ENCODE assay signal across 8 cellular contexts in genomic region chr11:14499178-14499559, GRCh38. TPM values are rescaled to one million over a fixed set of nuclear protein-coding genes. Genes with fewer than 3 reads are reported as not detected.
DNase-seq lines count a peak whose midpoint lies in the region; ATAC-seq, FAIRE-seq and TF ChIP-seq lines count a peak whose summit lies in the region.

No MANE protein-coding gene starts in this region.

- peaks cover 34% of the 10 kb centered on the region for H3K79me2 ChIP-seq in HepG2 (ENCODE audit: insufficient read depth, low read length)

- no peaks in the 10 kb centered on the region for H3K27me3 Mint-ChIP-seq in T-helper 17 cell

- no peak for TF ChIP-seq POLR2A in HepG2 (IDR thresholded peaks at IDR 0.05; ENCODE audit: insufficient read depth in 1 of 2, low read depth in 2 of 2, low read length in 2 of 2)

- H3K27me3 ChIP-seq in HepG2 (ENCODE audit: control insufficient read depth in 1 of 2, insufficient read depth in 2 of 2, low read length in 2 of 2): no peaks in the 10 kb centered on the region; a peak in 1 of 5 replicates

- in situ Hi-C loops in HepG2 (cut with HindIII; ENCODE audit: extremely low pct_ligation_motif_present, low pct_unique_long_range_greater_than_20kb): no loop called here

- H3K4me3 ChIP-seq in cardiac fibroblast (replicated peaks in 1 of 2; ENCODE audit: low read depth in 2 of 2, low read length in 2 of 2) (peak overlapping the region; percentile 85 to 92), HepG2 (replicated peaks in 1 of 3; ENCODE audit: insufficient read depth in 1 of 3, low read depth in 2 of 3, low read length in 3 of 3) (peak overlapping the region; percentile 78 to 92 (median 92))

- H2AFZ ChIP-seq in HepG2 (ENCODE audit: low read length): no peak overlapping the region

- 0% methylated on average over 13 of the region's 19 CpGs for WGBS in HepG2 (ENCODE audit: low lambda C conversion rate)

- DNase-seq in NCI-H748 (lab: John Stamatoyannopoulos, UW; ENCODE audit: unreplicated experiment): peak; percentile 46
- no peak for DNase-seq in NCI-H748 treated with DMSO at 0.1 percent for 48 hours (lab: John Stamatoyannopoulos, UW)
- peak in 2 of 3 donors; percentile 26 to 28 for DNase-seq in T-helper 17 cell
- peak; percentile 16 to 28 for DNase-seq in cardiac fibroblast (ENCODE audit: low read depth in 2 of 2)
- peak; percentile 12 for DNase-seq in HepG2 (ENCODE audit: low spot score)
- DNase-seq in stimulated activated CD8-positive, alpha-beta memory T cell treated with anti-CD3 and anti-CD28 coated beads, Interleukin-15, amount 100 ng/mL, for 1 hour (ENCODE audit: low read depth): peak; percentile 11
- no peak for DNase-seq in HuH-7.5 (ENCODE audit: low spot score)

- peak overlapping the region; percentile 81 for H3K4me2 ChIP-seq in HepG2 (ENCODE audit: low read depth, low read length)

- H3K9me3 ChIP-seq in T-helper 17 cell (ENCODE audit: control insufficient read depth, low read length, poor library complexity, severe bottlenecking): no peaks in the 10 kb centered on the region
- H3K9me3 ChIP-seq in HepG2 (ENCODE audit: low read length): no peaks in the 10 kb centered on the region

- ATAC-seq in HG03097 (IDR thresholded peaks at IDR 0.05; ENCODE audit: low FRiP score, unreplicated experiment) (peak; percentile 12), T-helper 17 cell (peak; percentile 30), HepG2 (peak; percentile 63)

- H3K36me3 ChIP-seq in HepG2 (replicated peaks in 1 of 2; ENCODE audit: control insufficient read depth in 1 of 2, insufficient read depth in 2 of 2, low read length in 2 of 2): peaks cover 1 to 29% of the 10 kb centered on the region in 2 experiments; a peak in 4 of 5 replicates

- peak overlapping the region; percentile 92 for H3K9ac ChIP-seq in HepG2 (ENCODE audit: insufficient read depth, low read depth, low read length)

- CTCF ChIA-PET in HepG2 (lab: Yijun Ruan, JAX; ENCODE audit: low intra/inter-chr PET ratio, low total read pairs): no interaction called here

- no peak for FAIRE-seq in HepG2 (lab: Jason Lieb, UNC)

- peaks cover 32% of the 10 kb centered on the region for H3K4me1 ChIP-seq in HepG2 (ENCODE audit: insufficient read depth, low read length)

- no peak for TF ChIP-seq CTCF in cardiac fibroblast (IDR thresholded peaks at IDR 0.05; ENCODE audit: low read depth, low read length)
- TF ChIP-seq CTCF in HepG2 (CRISPR knock-in tag; IDR thresholded peaks at IDR 0.05): no peak

- H3K27ac Mint-ChIP-seq in T-helper 17 cell: peak overlapping the region; percentile 96

- POLR2A ChIA-PET in HepG2 (lab: Yijun Ruan, JAX): interaction anchor here (0.5 to 3.6 kb wide), 3 partner anchors 21 to 1363 kb away, joined by 3 to 17 read pairs (median 4); partner anchors contain the start of gene PSMA1

- TF ChIP-seq RAD21 in HepG2 (CRISPR knock-in tag; IDR thresholded peaks at IDR 0.05): no peak

- H4K20me1 ChIP-seq in HepG2 (ENCODE audit: insufficient read depth, low read length): peaks cover 5% of the 10 kb centered on the region; the same call in 1 of the 2 replicates

- peak overlapping the region; percentile 99 for H3K4me3 Mint-ChIP-seq in T-helper 17 cell

- TF ChIP-seq EP300 in HepG2 (IDR thresholded peaks at IDR 0.05; ENCODE audit: low read depth in 2 of 2, low read length in 2 of 2) (no peak), HepG2 (CRISPR knock-in tag; IDR thresholded peaks at IDR 0.05; ENCODE audit: borderline replicate concordance) (no peak)

- peaks cover 27% of the 10 kb centered on the region for H3K4me1 Mint-ChIP-seq in T-helper 17 cell

- peaks cover 10% of the 10 kb centered on the region for H3K36me3 Mint-ChIP-seq in T-helper 17 cell (ENCODE audit: low read depth)

- H3K27ac ChIP-seq in HepG2 (ENCODE audit: extremely low read length, insufficient read depth, low read length): peak overlapping the region; percentile 92

- BruUV-seq in HepG2 (replicated peaks; lab: Mats Ljungman, UMichigan): TSS peak; percentile 56

- intact Hi-C loops in HepG2 (cut with micrococcal nuclease; ENCODE audit: unreplicated experiment): loop anchor here (2.0 kb wide), 1 partner anchor 30 kb away; no protein-coding TSS in a partner anchor

TF ChIP-seq in HepG2, 621 proteins besides CTCF, POLR2A, EP300 and RAD21 (continues in another document):
- TF ChIP-seq PAF1 (CRISPR knock-in tag; IDR thresholded peaks at IDR 0.05) (no peak), CEBPZ (IDR thresholded peaks at IDR 0.05; ENCODE audit: low read length) (no peak), ZNF33A (CRISPR knock-in tag; IDR thresholded peaks at IDR 0.05; ENCODE audit: borderline replicate concordance) (0 out of 2 replicates have a peak, but pooled peaks have one; percentile 11)

RNA-seq across cellular contexts. Expression of gene COPB1, which starts 0.4 kb away (rescaled TPM):
- total RNA-seq in T-helper 17 cell: 10 to 100 TPM; 59.5 to 74.2 TPM
- 195 and 221 TPM in 2 replicates for total RNA-seq in HepG2 (2016; rRNA removed; fragmentation: Illumina TruSeq; extraction: Trizol)
- total RNA-seq in HepG2 (2016; cell fraction: cytosol; rRNA removed; fragmentation: Illumina TruSeq; extraction: Trizol; ENCODE audit: low read depth): 23.3 and 28.3 TPM in 2 replicates
- total RNA-seq in HepG2 (2016; cell fraction: insoluble cytoplasmic fraction; rRNA removed; fragmentation: Illumina TruSeq; extraction: Trizol): 186 and 215 TPM in 2 replicates
- total RNA-seq in HepG2 (2016; cell fraction: membrane; rRNA removed; fragmentation: Illumina TruSeq; extraction: Trizol): 37.8 and 46.3 TPM in 2 replicates
- total RNA-seq in HepG2 (2016; cell fraction: nucleus; rRNA removed; fragmentation: Illumina TruSeq; extraction: Trizol): 130 and 143 TPM in 2 replicates
- 94.5 and 114 TPM in 2 replicates for polyA plus RNA-seq in HepG2 (2011; rRNA removed)
- polyA plus RNA-seq in HepG2 (2011; cell fraction: cytosol; rRNA removed): 50.8 and 58.8 TPM in 2 replicates
- polyA plus RNA-seq in HepG2 (2011; cell fraction: nucleus; rRNA removed): 48.6 and 56.6 TPM in 2 replicates
- polyA plus RNA-seq in HepG2 (2012): 70.2 and 87.2 TPM in 2 replicates
- 7.4 and 7.8 TPM in 2 replicates for polyA plus RNA-seq in HepG2 (2016; cell fraction: cytosol; fragmentation: Illumina TruSeq; extraction: Trizol; ENCODE audit: low read depth)
- 127 and 130 TPM in 2 replicates for polyA plus RNA-seq in HepG2 (2016; cell fraction: insoluble cytoplasmic fraction; fragmentation: Illumina TruSeq; extraction: Trizol; ENCODE audit: low read depth)
- 15.2 and 16.9 TPM in 2 replicates for polyA plus RNA-seq in HepG2 (2016; cell fraction: membrane; fragmentation: Illumina TruSeq; extraction: Trizol; ENCODE audit: low read depth)
- polyA plus RNA-seq in HepG2 (2016; cell fraction: nucleus; fragmentation: Illumina TruSeq; extraction: Trizol; ENCODE audit: insufficient read depth, low read depth): 128 and 134 TPM in 2 replicates
- 68.5 and 75.1 TPM in 2 replicates for polyA minus RNA-seq in HepG2 (2011; rRNA and poly(A)+ RNA removed; ENCODE audit: low replicate concordance)
- polyA minus RNA-seq in HepG2 (2011; cell fraction: cytosol; rRNA and poly(A)+ RNA removed): 114 and 128 TPM in 2 replicates
- polyA minus RNA-seq in HepG2 (2011; cell fraction: nucleus; rRNA and poly(A)+ RNA removed): 115 and 138 TPM in 2 replicates

RNA-seq across cellular contexts. Expression of gene PSMA1, which starts 21.0 kb away (rescaled TPM):
- 100 to 1,000 TPM; 140 to 166 TPM for total RNA-seq in T-helper 17 cell
- total RNA-seq in HepG2 (2016; rRNA removed; fragmentation: Illumina TruSeq; extraction: Trizol): 229 and 297 TPM in 2 replicates
- 86.1 and 98.3 TPM in 2 replicates for total RNA-seq in HepG2 (2016; cell fraction: cytosol; rRNA removed; fragmentation: Illumina TruSeq; extraction: Trizol; ENCODE audit: low read depth)
- total RNA-seq in HepG2 (2016; cell fraction: insoluble cytoplasmic fraction; rRNA removed; fragmentation: Illumina TruSeq; extraction: Trizol): 235 and 298 TPM in 2 replicates
- total RNA-seq in HepG2 (2016; cell fraction: membrane; rRNA removed; fragmentation: Illumina TruSeq; extraction: Trizol): 151 and 152 TPM in 2 replicates
- 206 and 228 TPM in 2 replicates for total RNA-seq in HepG2 (2016; cell fraction: nucleus; rRNA removed; fragmentation: Illumina TruSeq; extraction: Trizol)
- 147 and 188 TPM in 2 replicates for polyA plus RNA-seq in HepG2 (2011; rRNA removed)
- polyA plus RNA-seq in HepG2 (2011; cell fraction: cytosol; rRNA removed): 93.4 and 123 TPM in 2 replicates
- polyA plus RNA-seq in HepG2 (2011; cell fraction: nucleus; rRNA removed): 205 and 235 TPM in 2 replicates
- 150 and 164 TPM in 2 replicates for polyA plus RNA-seq in HepG2 (2012)
- polyA plus RNA-seq in HepG2 (2016; cell fraction: cytosol; fragmentation: Illumina TruSeq; extraction: Trizol; ENCODE audit: low read depth): 104 and 115 TPM in 2 replicates
- polyA plus RNA-seq in HepG2 (2016; cell fraction: insoluble cytoplasmic fraction; fragmentation: Illumina TruSeq; extraction: Trizol; ENCODE audit: low read depth): 277 and 286 TPM in 2 replicates
- polyA plus RNA-seq in HepG2 (2016; cell fraction: membrane; fragmentation: Illumina TruSeq; extraction: Trizol; ENCODE audit: low read depth): 132 and 150 TPM in 2 replicates
- 379 and 390 TPM in 2 replicates for polyA plus RNA-seq in HepG2 (2016; cell fraction: nucleus; fragmentation: Illumina TruSeq; extraction: Trizol; ENCODE audit: insufficient read depth, low read depth)
- polyA minus RNA-seq in HepG2 (2011; rRNA and poly(A)+ RNA removed; ENCODE audit: low replicate concordance): 69.2 and 105 TPM in 2 replicates
- 60.5 and 74.7 TPM in 2 replicates for polyA minus RNA-seq in HepG2 (2011; cell fraction: cytosol; rRNA and poly(A)+ RNA removed)
- polyA minus RNA-seq in HepG2 (2011; cell fraction: nucleus; rRNA and poly(A)+ RNA removed): 131 and 140 TPM in 2 replicates

Comparison
In these comparisons a context has a peak if more than half of its experiments do, and no peak if none do; other contexts are left out.
1. DNase-seq: peak in NCI-H748 (single experiment), T-helper 17 cell (2 of 3), cardiac fibroblast (2 of 2), HepG2 (single experiment) and stimulated activated CD8-positive, alpha-beta memory T cell treated with anti-CD3 and anti-CD28 coated beads, Interleukin-15, amount 100 ng/mL, for 1 hour (single experiment); none in NCI-H748 treated with DMSO at 0.1 percent for 48 hours (single experiment) and HuH-7.5 (single experiment).
2. ATAC-seq: peak in every context shown above with its lines; median percentile 63 in HepG2; 30 in T-helper 17 cell; 12 in HG03097.